In genomic region chr2:33069894-33070651, GRCh38 we compare ENCODE assay signal across 10 cellular contexts.
DNase-seq lines count a peak whose midpoint lies in the region; ATAC-seq and TF ChIP-seq lines count a peak whose summit lies in the region.
"Had no signal": no experiment of that assay in that cellular context is flagged by ENCODE, and none has a peak within 500 bp of the region (broad histone marks: within the 10 kb centered on the region; RNA-seq: fewer than 3 reads in every experiment).

No MANE protein-coding gene starts in this region.

- peak overlapping the region; percentile 61 for H3K4me2 ChIP-seq in skeletal muscle satellite cell (ENCODE audit: low read length)
- H3K4me2 ChIP-seq: BLaER1 had no signal

- ATAC-seq in activated CD4-positive, CD25-positive, alpha-beta regulatory T cell treated with anti-CD3 and anti-CD28 coated beads, Interleukin-2, amount 50 U/mL, for 24 hours, result peak; percentile 85 to 91
- no peak for ATAC-seq in HG03460 (IDR thresholded peaks at IDR 0.05; ENCODE audit: unreplicated experiment)

- H3K9me3 ChIP-seq in SJCRH30 (replicated peaks), result no peaks in the 10 kb centered on the region; the same call in 1 of the 2 replicates
- H3K9me3 ChIP-seq in skeletal muscle satellite cell (replicated peaks; ENCODE audit: low read length), result no peaks in the 10 kb centered on the region
- H3K9me3 ChIP-seq: BLaER1, neutrophil had no signal

- H3K36me3 ChIP-seq in SJCRH30 (no peaks in the 10 kb centered on the region), skeletal muscle satellite cell (ENCODE audit: insufficient read depth, low read length) (no peaks in the 10 kb centered on the region)
- H3K36me3 ChIP-seq: BLaER1, neutrophil had no signal

- no peak for TF ChIP-seq CTCF in fibroblast of pulmonary artery (IDR thresholded peaks at IDR 0.05; ENCODE audit: low read length, missing control alignments)

- H3K9ac ChIP-seq in skeletal muscle satellite cell (ENCODE audit: low read depth, low read length), result peak overlapping the region; percentile 35
- H3K9ac ChIP-seq: BLaER1 had no signal

- H3K4me3 ChIP-seq in SJCRH30 (no peak overlapping the region), fibroblast of pulmonary artery (replicated peaks; ENCODE audit: low read depth, low read length) (no peak overlapping the region), skeletal muscle satellite cell (ENCODE audit: low read length) (peak overlapping the region; percentile 22)
- H3K4me3 ChIP-seq: BLaER1 had no signal

- peak overlapping the region; percentile 25 for H3K27ac ChIP-seq in SJCRH30
- H3K27ac ChIP-seq: BLaER1, neutrophil had no signal

- H3K27me3 ChIP-seq in SJCRH30 (no peaks in the 10 kb centered on the region), skeletal muscle satellite cell (ENCODE audit: control insufficient read depth, insufficient read depth, low read length) (no peaks in the 10 kb centered on the region)
- H3K27me3 ChIP-seq: BLaER1, neutrophil had no signal

- no peak for DNase-seq in activated CD4-positive, CD25-positive, alpha-beta regulatory T cell treated with anti-CD3 and anti-CD28 coated beads, Interleukin-2, amount 50 U/mL, for 72 hours
- peak; percentile 54 to 72 for DNase-seq in SJCRH30
- peak; percentile 96 for DNase-seq in fibroblast of pulmonary artery (ENCODE audit: low read depth)
- no peak for DNase-seq in NCI-H1436 treated with DMSO at 0.1 percent for 48 hours (lab: John Stamatoyannopoulos, UW)
- DNase-seq in NCI-H2029 treated with DMSO at 0.1 percent for 48 hours (lab: John Stamatoyannopoulos, UW), result no peak

- H3K4me1 ChIP-seq in SJCRH30 (peaks cover 32% of the 10 kb centered on the region), skeletal muscle satellite cell (ENCODE audit: control insufficient read depth, insufficient read depth, low read length) (peaks cover 51% of the 10 kb centered on the region)
- H3K4me1 ChIP-seq: BLaER1 had no signal

Comparison
In these comparisons a context has a peak if more than half of its experiments do, and no peak if none do; other contexts are left out.
1. DNase-seq: peak in SJCRH30 (2 of 2) and fibroblast of pulmonary artery (single experiment); none in activated CD4-positive, CD25-positive, alpha-beta regulatory T cell treated with anti-CD3 and anti-CD28 coated beads, Interleukin-2, amount 50 U/mL, for 72 hours (single experiment), NCI-H1436 treated with DMSO at 0.1 percent for 48 hours (single experiment) and NCI-H2029 treated with DMSO at 0.1 percent for 48 hours (single experiment).